In genomic region chr4:69408451-69408850, GRCh38 we compare ENCODE assay signal across 25 cellular contexts.
DNase-seq lines count a peak whose midpoint lies in the region; ATAC-seq, FAIRE-seq and TF ChIP-seq lines count a peak whose summit lies in the region.
"Had no signal": no experiment of that assay in that cellular context is flagged by ENCODE, and none has a peak within 500 bp of the region (broad histone marks: within the 10 kb centered on the region; RNA-seq: fewer than 3 reads in every experiment).

No MANE protein-coding gene starts in this region.

- intact Hi-C loops in HepG2 (cut with micrococcal nuclease; ENCODE audit: unreplicated experiment) (no loop called here), right lobe of liver (cut with DNase I) (no loop called here)

- no peak overlapping the region for H3K27ac ChIP-seq in HepG2 (ENCODE audit: extremely low read length, insufficient read depth, low read length)
- H3K27ac ChIP-seq in right lobe of liver: no peak overlapping the region
- H3K27ac ChIP-seq in VCaP: peak overlapping the region; percentile 65
- H3K27ac ChIP-seq: 22Rv1; BLaER1 treated with 17β-estradiol and CSF1 and Interleukin-3, amounts not matched to agents 10 nM and 100 nM; C4-2B had no signal

- no peaks in the 10 kb centered on the region for H3K79me2 ChIP-seq in HepG2 (ENCODE audit: insufficient read depth, low read length)

- no peak for ATAC-seq in HepG2
- no peak for ATAC-seq in right lobe of liver
- no peak for ATAC-seq in HG03025 (IDR thresholded peaks at IDR 0.05; ENCODE audit: low FRiP score, unreplicated experiment)
- ATAC-seq: CD8-positive, alpha-beta T cell; GM12878 had no signal

- H3K4me1 ChIP-seq in HepG2 (ENCODE audit: insufficient read depth, low read length) (no peaks in the 10 kb centered on the region), right lobe of liver (no peaks in the 10 kb centered on the region)
- H3K4me1 ChIP-seq: BLaER1 treated with 17β-estradiol and CSF1 and Interleukin-3, amounts not matched to agents 10 nM and 100 nM had no signal

- H3K4me3 ChIP-seq in HepG2 (replicated peaks in 1 of 3; ENCODE audit: insufficient read depth in 1 of 3, low read depth in 2 of 3, low read length in 3 of 3) (no peak overlapping the region), right lobe of liver (no peak overlapping the region)
- H3K4me3 ChIP-seq: BLaER1 treated with 17β-estradiol and CSF1 and Interleukin-3, amounts not matched to agents 10 nM and 100 nM; GM12878 had no signal

- CTCF ChIA-PET in HepG2 (lab: Yijun Ruan, JAX; ENCODE audit: low intra/inter-chr PET ratio, low total read pairs): no interaction called here

- WGBS in HepG2 (ENCODE audit: low lambda C conversion rate): 17% methylated on average over 2 of the region's 2 CpGs
- WGBS in right lobe of liver (ENCODE audit: insufficient coverage, low coverage, low lambda C conversion rate, missing lambda C conversion rate): 57% methylated on average over 2 of the region's 2 CpGs

- H3K36me3 ChIP-seq in HepG2 (replicated peaks in 1 of 2; ENCODE audit: control insufficient read depth in 1 of 2, insufficient read depth in 2 of 2, low read length in 2 of 2) (no peaks in the 10 kb centered on the region), right lobe of liver (no peaks in the 10 kb centered on the region)
- H3K36me3 ChIP-seq: BLaER1 treated with 17β-estradiol and CSF1 and Interleukin-3, amounts not matched to agents 10 nM and 100 nM had no signal

- no peak overlapping the region for H3K9ac ChIP-seq in HepG2 (ENCODE audit: insufficient read depth, low read depth, low read length)
- H3K9ac ChIP-seq: BLaER1 treated with 17β-estradiol and CSF1 and Interleukin-3, amounts not matched to agents 10 nM and 100 nM had no signal

- H3K9me3 ChIP-seq in HepG2 (ENCODE audit: low read length): no peaks in the 10 kb centered on the region
- no peaks in the 10 kb centered on the region for H3K9me3 ChIP-seq in right lobe of liver
- H3K9me3 ChIP-seq: BLaER1 treated with 17β-estradiol and CSF1 and Interleukin-3, amounts not matched to agents 10 nM and 100 nM had no signal

- no TSS peak for BruUV-seq in HepG2 (replicated peaks; lab: Mats Ljungman, UMichigan)

- TF ChIP-seq POLR2A in HepG2 (IDR thresholded peaks at IDR 0.05; ENCODE audit: insufficient read depth in 1 of 2, low read depth in 2 of 2, low read length in 2 of 2) (no peak), right lobe of liver (IDR thresholded peaks at IDR 0.05) (no peak)

- peak; percentile 2 for DNase-seq in DMS53 (lab: John Stamatoyannopoulos, UW)
- DNase-seq in DMS53 treated with DMSO at 0.1 percent for 48 hours (lab: John Stamatoyannopoulos, UW; ENCODE audit: unreplicated experiment): no peak
- DNase-seq in HepG2 (ENCODE audit: low spot score): no peak
- no peak for DNase-seq in right lobe of liver
- DNase-seq in NCI-H510A (lab: John Stamatoyannopoulos, UW): peak; percentile 13
- DNase-seq in NCI-H1436 treated with DMSO at 0.1 percent for 48 hours (lab: John Stamatoyannopoulos, UW): no peak
- DNase-seq: AML-193; CD4-positive, alpha-beta T cell; CD8-positive, alpha-beta T cell; COR-L47; DMS 273 treated with DMSO at 0.1 percent for 48 hours; DMS153; DMS79; DND-41; EL; GDM1 had no signal

- H3K27me3 ChIP-seq in HepG2 (ENCODE audit: control insufficient read depth in 1 of 2, insufficient read depth in 2 of 2, low read length in 2 of 2) (no peaks in the 10 kb centered on the region), right lobe of liver (no peaks in the 10 kb centered on the region)
- H3K27me3 ChIP-seq: BLaER1 treated with 17β-estradiol and CSF1 and Interleukin-3, amounts not matched to agents 10 nM and 100 nM had no signal

- H4K20me1 ChIP-seq in HepG2 (ENCODE audit: insufficient read depth, low read length): no peaks in the 10 kb centered on the region
- H4K20me1 ChIP-seq: BLaER1 treated with 17β-estradiol and CSF1 and Interleukin-3, amounts not matched to agents 10 nM and 100 nM had no signal

- POLR2A ChIA-PET in HepG2 (lab: Yijun Ruan, JAX): no interaction called here

- TF ChIP-seq EP300 in HepG2 (IDR thresholded peaks at IDR 0.05; ENCODE audit: low read depth in 2 of 2, low read length in 2 of 2) (0 out of 4 replicates have a peak, but pooled peaks of 1 of the 2 experiments have one; percentile 13), HepG2 (CRISPR knock-in tag; IDR thresholded peaks at IDR 0.05; ENCODE audit: borderline replicate concordance) (no peak)

- in situ Hi-C loops in HepG2 (cut with HindIII; ENCODE audit: extremely low pct_ligation_motif_present, low pct_unique_long_range_greater_than_20kb): no loop called here

- H3K4me2 ChIP-seq in HepG2 (ENCODE audit: low read depth, low read length): no peak overlapping the region
- H3K4me2 ChIP-seq: BLaER1 treated with 17β-estradiol and CSF1 and Interleukin-3, amounts not matched to agents 10 nM and 100 nM had no signal

- no peak for TF ChIP-seq RAD21 in HepG2 (CRISPR knock-in tag; IDR thresholded peaks at IDR 0.05)

- no peak for FAIRE-seq in HepG2 (lab: Jason Lieb, UNC)
- FAIRE-seq: A204.1, GM12878, GM12892, GM18507 had no signal

- H2AFZ ChIP-seq in HepG2 (ENCODE audit: low read length): no peak overlapping the region

- TF ChIP-seq CTCF in HepG2 (CRISPR knock-in tag; IDR thresholded peaks at IDR 0.05) (no peak), right lobe of liver (IDR thresholded peaks at IDR 0.05) (no peak), VCaP (conservative IDR thresholded peaks at IDR 0.05) (no peak)

TF ChIP-seq in HepG2, 621 proteins besides CTCF, POLR2A, EP300 and RAD21:
- TF ChIP-seq SP5 (CRISPR knock-in tag; IDR thresholded peaks at IDR 0.05; ENCODE audit: borderline replicate concordance, low read depth): no peak
- TF ChIP-seq IRF9 (CRISPR knock-in tag; IDR thresholded peaks at IDR 0.05; ENCODE audit: borderline replicate concordance): no peak
- TF ChIP-seq FOXA1 (IDR thresholded peaks at IDR 0.05): no peak
- TF ChIP-seq FOXA1 (CRISPR knock-in tag; IDR thresholded peaks at IDR 0.05): 0 out of 2 replicates have a peak, but pooled peaks have one; percentile 7
- 0 out of 2 replicates have a peak, but pooled peaks have one; percentile 9 for TF ChIP-seq FOXA3 (CRISPR knock-in tag; IDR thresholded peaks at IDR 0.05)
- no peak for TF ChIP-seq ZBTB8A (CRISPR knock-in tag; IDR thresholded peaks at IDR 0.05; ENCODE audit: borderline replicate concordance, low read depth)
- TF ChIP-seq HOXA5 (CRISPR knock-in tag; IDR thresholded peaks at IDR 0.05): 0 out of 2 replicates have a peak, but pooled peaks have one; percentile 41
- no peak for TF ChIP-seq ZC3H4 (CRISPR knock-in tag; IDR thresholded peaks at IDR 0.05; ENCODE audit: borderline replicate concordance)
- no peak for TF ChIP-seq HCFC1 (IDR thresholded peaks at IDR 0.05; ENCODE audit: low read depth, low read length)
- TF ChIP-seq PAXIP1 (CRISPR knock-in tag; conservative IDR thresholded peaks at IDR 0.05): 0 out of 2 replicates have a peak, but pooled peaks have one; percentile 13
- no peak for TF ChIP-seq ZNF773 (CRISPR knock-in tag; IDR thresholded peaks at IDR 0.05; ENCODE audit: borderline replicate concordance)
- no peak for TF ChIP-seq ZFP82 (CRISPR knock-in tag; IDR thresholded peaks at IDR 0.05; ENCODE audit: borderline replicate concordance)
TF ChIP-seq in HepG2: peak in this region for 4.

Comparison
In these comparisons a context has a peak if more than half of its experiments do, and no peak if none do; other contexts are left out.
1. DNase-seq: peak in DMS53 (single experiment) and NCI-H510A (single experiment); none in DMS53 treated with DMSO at 0.1 percent for 48 hours (single experiment), HepG2 (single experiment), right lobe of liver (0 of 3) and NCI-H1436 treated with DMSO at 0.1 percent for 48 hours (single experiment).